Comparison of ENCODE assay signal across 12 cellular contexts in the genomic region with DNA sequence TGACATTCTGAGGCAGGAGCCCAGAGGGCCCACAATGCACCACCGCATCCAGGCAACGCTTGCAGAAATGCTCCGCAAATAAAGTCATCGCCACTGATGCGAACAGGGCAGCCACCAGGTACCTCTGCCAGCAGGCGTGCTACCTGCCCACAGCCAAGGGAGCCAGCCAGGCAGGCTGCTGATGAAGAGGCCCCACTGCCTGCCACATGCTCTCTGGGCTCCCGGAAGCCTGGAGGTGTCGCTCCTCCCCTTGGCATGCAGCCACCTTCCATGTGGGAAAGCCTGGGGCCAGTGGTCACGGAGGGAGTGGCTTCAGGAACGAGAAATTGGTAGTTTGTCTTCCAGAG. TPM values are rescaled to one million over a fixed set of nuclear protein-coding genes. Genes with fewer than 3 reads are reported as not detected.
DNase-seq lines count a peak whose midpoint lies in the region; ATAC-seq and TF ChIP-seq lines count a peak whose summit lies in the region.
"Had no signal": no experiment of that assay in that cellular context is flagged by ENCODE, and none has a peak within 500 bp of the region (broad histone marks: within the 10 kb centered on the region; RNA-seq: fewer than 3 reads in every experiment).

No MANE protein-coding gene starts in this region.

- H3K27ac ChIP-seq in SJSA1, result no peak overlapping the region
- no peak overlapping the region for H3K27ac ChIP-seq in left lung
- H3K27ac ChIP-seq: skin epidermis had no signal

- ATAC-seq in left lung (peak; percentile 42), GM21526 (IDR thresholded peaks at IDR 0.05; ENCODE audit: low FRiP score, unreplicated experiment) (no peak), HG03139 (IDR thresholded peaks at IDR 0.05; ENCODE audit: unreplicated experiment) (no peak)
- ATAC-seq: stimulated activated naive CD8-positive, alpha-beta T cell treated with anti-CD3 and anti-CD28 coated beads, Interleukin-15, amount 100 ng/mL, for 72 hours had no signal

- H3K4me1 ChIP-seq in SJSA1 (replicated peaks) (no peaks in the 10 kb centered on the region), left lung (peaks cover 0 to 10% of the 10 kb centered on the region in 2 donors)

- H3K36me3 ChIP-seq in SJSA1 (no peaks in the 10 kb centered on the region), left lung (peaks cover 0 to 76% of the 10 kb centered on the region in 2 donors)

- DNase-seq in DMS53 (lab: John Stamatoyannopoulos, UW) (peak; percentile 80), LoVo (ENCODE audit: low spot score) (peak; percentile 43), SJSA1 (ENCODE audit: low read depth in 1 of 2, low spot score in 2 of 2) (peak; percentile 10 to 61), left lung (peak in 1 of 2 donors; percentile 80), NCI-H1048 (lab: John Stamatoyannopoulos, UW) (no peak)
- DNase-seq in stimulated activated CD4-positive, alpha-beta T cell treated with anti-CD3 and anti-CD28 coated beads, Interleukin-4, amount 100 ng/mL, for 24 hours, result no peak
- DNase-seq: activated B cell treated with CpG ODN at 0.5 μM for 24 hours; activated naive CD8-positive, alpha-beta T cell treated with anti-CD3 and anti-CD28 coated beads, Interleukin-2, amount 10 ng/mL, durations not matched to agents 7 days and 5 days; stimulated activated naive CD8-positive, alpha-beta T cell treated with anti-CD3 and anti-CD28 coated beads, Interleukin-15, amount 100 ng/mL, for 72 hours had no signal

- TF ChIP-seq CTCF in left lung (IDR thresholded peaks at IDR 0.05), result no peak

- H3K4me3 ChIP-seq in SJSA1 (no peak overlapping the region), left lung (no peak overlapping the region)
- H3K4me3 ChIP-seq: skin epidermis had no signal

- H3K27me3 ChIP-seq in SJSA1 (replicated peaks) (no peaks in the 10 kb centered on the region), left lung (no peaks in the 10 kb centered on the region)

- intact Hi-C loops in left lung (cut with DNase I), result no loop called here

- H3K9me3 ChIP-seq in SJSA1 (replicated peaks), result no peaks in the 10 kb centered on the region
- no peaks in the 10 kb centered on the region for H3K9me3 ChIP-seq in left lung

RNA-seq across cellular contexts. Expression of gene GPR132, which starts 14.7 kb away (rescaled TPM):
- total RNA-seq in SJSA1 (2014; rRNA removed; shearing (Covaris generic)), result not detected in 2 replicates
- total RNA-seq in left lung, result 10 to 100 TPM in 1 of 2 donors, 1 to 10 TPM in 1; 1.9 to 10.4 TPM

RNA-seq across cellular contexts. Expression of gene CDCA4, which starts 29.6 kb away (rescaled TPM):
- 63.2 and 83.6 TPM in 2 replicates for total RNA-seq in SJSA1 (2014; rRNA removed; shearing (Covaris generic))
- total RNA-seq in left lung, result 1 to 10 TPM; 9.4 to 9.6 TPM

Comparison
In these comparisons a context has a peak if more than half of its experiments do, and no peak if none do; other contexts are left out.
1. DNase-seq: peak in DMS53 (single experiment), LoVo (single experiment) and SJSA1 (2 of 2); none in stimulated activated CD4-positive, alpha-beta T cell treated with anti-CD3 and anti-CD28 coated beads, Interleukin-4, amount 100 ng/mL, for 24 hours (single experiment) and NCI-H1048 (single experiment).